9 cellular contexts compared by ENCODE assay signal in the genomic region with DNA sequence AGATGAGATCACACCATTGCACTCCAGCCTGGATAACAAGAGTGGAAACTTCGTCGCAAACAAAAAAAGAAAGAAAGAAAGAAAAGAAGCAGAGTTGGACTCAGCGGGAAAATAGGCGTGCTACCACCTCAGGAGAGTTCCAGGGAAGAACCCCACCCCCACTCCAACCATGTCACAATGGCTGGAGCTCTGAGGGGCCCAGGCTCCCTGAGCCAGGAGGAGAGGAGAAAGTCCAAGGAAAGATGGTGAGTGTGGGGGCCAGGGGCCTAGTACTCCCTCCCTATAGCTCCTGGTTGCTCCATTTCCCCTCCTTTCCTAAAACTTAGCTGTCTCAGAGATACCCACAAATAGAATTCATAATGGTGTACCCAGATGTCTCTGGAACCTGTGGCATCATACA. TPM values are rescaled to one million over a fixed set of nuclear protein-coding genes. Genes with fewer than 3 reads are reported as not detected.
DNase-seq lines count a peak whose midpoint lies in the region; ATAC-seq, FAIRE-seq and TF ChIP-seq lines count a peak whose summit lies in the region.
"Not testable (repeated sequence)": the region's sequence is repeated elsewhere in the genome, so short reads cannot be mapped to it uniquely, and the experiment has no call there.
"Had no signal": no experiment of that assay in that cellular context is flagged by ENCODE, and none has a peak within 500 bp of the region (broad histone marks: within the 10 kb centered on the region; RNA-seq: fewer than 3 reads in every experiment).

A gene (plus strand): TSS at position 172 of the 400 bp plus-strand sequence. CDS start 71 bp downstream, at position 243.

- H3K4me1 Mint-ChIP-seq in CD4-positive, alpha-beta T cell (ENCODE audit: low read depth): peaks cover 74% of the 10 kb centered on the region
- peaks cover 60% of the 10 kb centered on the region for H3K4me1 Mint-ChIP-seq in activated CD4-positive, alpha-beta T cell treated with anti-CD3 and anti-CD28 coated beads, Interleukin-2, amount 10 ng/mL, durations not matched to agents 24 days and 14 days
- peaks cover 60% of the 10 kb centered on the region for H3K4me1 Mint-ChIP-seq in progenitor cell of endocrine pancreas (ENCODE audit: low read depth)

- 86% methylated on average over 4 of the region's 4 CpGs for WGBS in GM12878 (ENCODE audit: insufficient coverage, insufficient replicate concordance, low lambda C conversion rate, missing lambda C conversion rate)
- 80% methylated on average over 1 of the region's 4 CpGs; no CpG with 5 or more reads in 1 of the 2 experiments for WGBS in mesodermal cell (ENCODE audit: insufficient coverage in 2 of 2), 2 experiments

- not testable (repeated sequence) for H3K9ac ChIP-seq in MM.1S (ENCODE audit: low read length)
- peak within 1 kb of the TSS; percentile 79 for H3K9ac ChIP-seq in GM12878 (ENCODE audit: control insufficient read depth, insufficient read depth, low read length)

- POLR2A ChIA-PET in CD4-positive, alpha-beta T cell (lab: Charles Lee): interaction anchor here (3.6 to 7.2 kb wide), 4 partner anchors 23 to 45 kb away, joined by 23 to 137 read pairs (median 68); a partner anchor contains a TSS
- POLR2A ChIA-PET in GM12878 (lab: Charles Lee): interaction anchor here (0.6 to 3.2 kb wide), 5 partner anchors 11 to 349 kb away, joined by 3 to 18 read pairs (median 5); a partner anchor contains a TSS

- RAD21 ChIA-PET in GM12878 (lab: Charles Lee; ENCODE audit: unreplicated experiment): interaction anchor here (0.6 to 1.0 kb wide), 2 partner anchors 37 to 207 kb away, joined by 3 read pairs; a partner anchor contains a TSS

- intact Hi-C loops in CD4-positive, alpha-beta T cell (cut with DNase I, micrococcal nuclease): loop anchor here (5.0 to 10.0 kb wide), 4 partner anchors 174 to 674 kb away; a partner anchor contains a TSS
- intact Hi-C loops in activated CD4-positive, alpha-beta T cell treated with anti-CD3 and anti-CD28 coated beads, Interleukin-2, amount 10 ng/mL, durations not matched to agents 24 days and 14 days (cut with micrococcal nuclease): loop anchor here (5.0 kb wide), 2 partner anchors 129 to 361 kb away; a partner anchor contains a TSS
- intact Hi-C loops in GM12878 (cut with micrococcal nuclease; ENCODE audit: unreplicated experiment): loop anchor here (10.0 kb wide), 1 partner anchor 204 kb away; a partner anchor contains a TSS
- intact Hi-C loops in tibial artery (cut with DNase I; ENCODE audit: low total_unique reads): not testable (repeated sequence)

- TF ChIP-seq RAD21 in GM12878 (IDR thresholded peaks at IDR 0.05; ENCODE audit: insufficient read depth, low read depth, low read length): not testable (repeated sequence)

- H3K79me2 ChIP-seq in MM.1S (ENCODE audit: low read length) (peaks cover 22% of the 10 kb centered on the region), GM12878 (ENCODE audit: control insufficient read depth, insufficient read depth, low read length) (peaks cover 47% of the 10 kb centered on the region)

- not testable (repeated sequence) for H3K27me3 ChIP-seq in CD4-positive, alpha-beta T cell (ENCODE audit: control insufficient read depth, insufficient read depth, low read length); MM.1S (replicated peaks; ENCODE audit: insufficient read depth, low read length); GM12878 (replicated peaks in 1 of 2; ENCODE audit: control insufficient read depth in 2 of 2, insufficient read depth in 2 of 2, low read length in 1 of 2); tibial artery

- H3K36me3 ChIP-seq in MM.1S (replicated peaks; ENCODE audit: insufficient read depth, low read length); GM12878 (ENCODE audit: control insufficient read depth in 2 of 2, insufficient read depth in 2 of 2, low read length in 1 of 2); mesodermal cell (ENCODE audit: control insufficient read depth, insufficient read depth, low read length); tibial artery: not testable (repeated sequence)

- peaks cover 41% of the 10 kb centered on the region for H3K36me3 Mint-ChIP-seq in CD4-positive, alpha-beta T cell (ENCODE audit: low read depth)
- peaks cover 14% of the 10 kb centered on the region for H3K36me3 Mint-ChIP-seq in activated CD4-positive, alpha-beta T cell treated with anti-CD3 and anti-CD28 coated beads, Interleukin-2, amount 10 ng/mL, durations not matched to agents 24 days and 14 days (ENCODE audit: low read depth)
- H3K36me3 Mint-ChIP-seq in progenitor cell of endocrine pancreas (ENCODE audit: insufficient read depth): not testable (repeated sequence)

- peak within 1 kb of the TSS; percentile 99 for H3K27ac Mint-ChIP-seq in CD4-positive, alpha-beta T cell
- peak within 1 kb of the TSS; percentile 59 for H3K27ac Mint-ChIP-seq in activated CD4-positive, alpha-beta T cell treated with anti-CD3 and anti-CD28 coated beads, Interleukin-2, amount 10 ng/mL, durations not matched to agents 24 days and 14 days
- peak within 1 kb of the TSS; percentile 100 for H3K27ac Mint-ChIP-seq in progenitor cell of endocrine pancreas

- in situ Hi-C loops in GM12878 (cut with MboI): not testable (repeated sequence)

- CTCF ChIA-PET in CD4-positive, alpha-beta T cell (lab: Charles Lee): interaction anchor here (1.2 kb wide), 1 partner anchor 45 kb away, joined by 6 read pairs; no protein-coding TSS in a partner anchor
- CTCF ChIA-PET in GM12878 (lab: Yijun Ruan, JAX): interaction anchor here (6.2 kb wide), 1 partner anchor 80 kb away, joined by 17 read pairs; a partner anchor contains a TSS

- H2AFZ ChIP-seq in MM.1S (ENCODE audit: low read length); GM12878 (ENCODE audit: control insufficient read depth, low read depth, low read length): not testable (repeated sequence)

- H3K27ac ChIP-seq in CD4-positive, alpha-beta T cell (ENCODE audit: low read depth, low read length): peak within 1 kb of the TSS; percentile 91
- not testable (repeated sequence) for H3K27ac ChIP-seq in MM.1S (ENCODE audit: low read length); GM12878 (ENCODE audit: control insufficient read depth, insufficient read depth)
- H3K27ac ChIP-seq in mesodermal cell (ENCODE audit: low read depth, low read length, severe bottlenecking) (peak within 1 kb of the TSS; percentile 83), tibial artery (peak within 1 kb of the TSS; percentile 100)

- not testable (repeated sequence) for DNase-seq in CD4-positive, alpha-beta T cell; MM.1S; activated CD4-positive, alpha-beta T cell treated with anti-CD3 and anti-CD28 coated beads, Interleukin-2, amount 10 ng/mL, durations not matched to agents 24 days and 14 days; GM12878 (ENCODE audit: low read depth, low spot score); fibroblast of the aortic adventitia (ENCODE audit: low read depth); progenitor cell of endocrine pancreas (ENCODE audit: low spot score, unreplicated experiment); tibial artery

- not testable (repeated sequence) for TF ChIP-seq EP300 in GM12878 (IDR thresholded peaks at IDR 0.05; ENCODE audit: borderline replicate concordance in 1 of 2, control insufficient read depth in 1 of 2, low read depth in 2 of 2, low read length in 2 of 2)

- BruUV-seq in GM12878 (replicated peaks; lab: Mats Ljungman, UMichigan): not testable (repeated sequence)

- H3K9me3 Mint-ChIP-seq in CD4-positive, alpha-beta T cell; activated CD4-positive, alpha-beta T cell treated with anti-CD3 and anti-CD28 coated beads, Interleukin-2, amount 10 ng/mL, durations not matched to agents 24 days and 14 days; progenitor cell of endocrine pancreas (ENCODE audit: low read depth): not testable (repeated sequence)

- TF ChIP-seq CTCF in CD4-positive, alpha-beta T cell (IDR thresholded peaks at IDR 0.05); MM.1S (IDR thresholded peaks at IDR 0.05; ENCODE audit: low read length); GM12878 (IDR thresholded peaks at IDR 0.05 in 2 of 3, conservative IDR thresholded peaks at IDR 0.05 in 1 of 3; ENCODE audit: control insufficient read depth in 2 of 3, extremely low read depth in 1 of 3, insufficient read depth in 1 of 3, low read depth in 3 of 3, low read length in 3 of 3); fibroblast of the aortic adventitia (IDR thresholded peaks at IDR 0.05; ENCODE audit: insufficient read depth, low read length); progenitor cell of endocrine pancreas (IDR thresholded peaks at IDR 0.05; ENCODE audit: unreplicated experiment); tibial artery (IDR thresholded peaks at IDR 0.05): not testable (repeated sequence)

- H3K9me3 ChIP-seq in CD4-positive, alpha-beta T cell (ENCODE audit: control insufficient read depth, low read length); MM.1S (replicated peaks; ENCODE audit: insufficient read depth, low read length); GM12878 (replicated peaks; ENCODE audit: control insufficient read depth, insufficient read depth, low read length); mesodermal cell (ENCODE audit: control insufficient read depth, low read length); tibial artery: not testable (repeated sequence)

- H3K27me3 Mint-ChIP-seq in CD4-positive, alpha-beta T cell; activated CD4-positive, alpha-beta T cell treated with anti-CD3 and anti-CD28 coated beads, Interleukin-2, amount 10 ng/mL, durations not matched to agents 24 days and 14 days; progenitor cell of endocrine pancreas: not testable (repeated sequence)

- SMC1A ChIA-PET in GM12878 (lab: Charles Lee; ENCODE audit: uncharacterized antibody, unreplicated experiment): interaction anchor here (1.1 to 2.6 kb wide), 3 partner anchors 40 to 79 kb away, joined by 3 to 8 read pairs (median 3); no protein-coding TSS in a partner anchor

- H3K4me2 ChIP-seq in MM.1S (ENCODE audit: low read depth, low read length): peak within 1 kb of the TSS; percentile 96; the same call in 1 of the 2 replicates
- peak within 1 kb of the TSS; percentile 97 for H3K4me2 ChIP-seq in GM12878 (ENCODE audit: control insufficient read depth, insufficient read depth)

- not testable (repeated sequence) for H3K4me3 ChIP-seq in MM.1S (ENCODE audit: low read length)
- H3K4me3 ChIP-seq in GM12878 (peak within 1 kb of the TSS; percentile 70; the same call in 1 of the 2 replicates), fibroblast of the aortic adventitia (ENCODE audit: low read depth, low read length) (peak within 1 kb of the TSS; percentile 73), mesodermal cell (ENCODE audit: extremely low read depth, insufficient read depth, low read length, poor library complexity, severe bottlenecking) (peak within 1 kb of the TSS; percentile 72), tibial artery (peak within 1 kb of the TSS in 1 of 2 donors; percentile 95)

- ATAC-seq in CD4-positive, alpha-beta T cell (ENCODE audit: poor library complexity); GM12878: not testable (repeated sequence)

- FAIRE-seq in GM12878 (lab: Jason Lieb, UNC): not testable (repeated sequence)

- TF ChIP-seq POLR2A in GM12878 (IDR thresholded peaks at IDR 0.05; ENCODE audit: low read depth, low read length): not testable (repeated sequence)

- H4K20me1 ChIP-seq in MM.1S (ENCODE audit: insufficient read depth, low read length); GM12878 (ENCODE audit: control insufficient read depth, insufficient read depth): not testable (repeated sequence)

- H3K9me2 ChIP-seq in MM.1S (replicated peaks; ENCODE audit: insufficient read depth, low read length): not testable (repeated sequence)

- not testable (repeated sequence) for H3K4me1 ChIP-seq in MM.1S (ENCODE audit: low read length)
- H3K4me1 ChIP-seq in GM12878 (ENCODE audit: control insufficient read depth, insufficient read depth, low read length) (peaks cover 11% of the 10 kb centered on the region), mesodermal cell (ENCODE audit: control insufficient read depth, insufficient read depth, low read length, poor library complexity, severe bottlenecking) (peaks cover 44% of the 10 kb centered on the region), tibial artery (peaks cover 0 to 57% (median 45%) of the 10 kb centered on the region in 4 donors)

- peak within 1 kb of the TSS; percentile 94 for H3K4me3 Mint-ChIP-seq in CD4-positive, alpha-beta T cell
- H3K4me3 Mint-ChIP-seq in activated CD4-positive, alpha-beta T cell treated with anti-CD3 and anti-CD28 coated beads, Interleukin-2, amount 10 ng/mL, durations not matched to agents 24 days and 14 days: peak within 1 kb of the TSS; percentile 88
- peak within 1 kb of the TSS; percentile 95 for H3K4me3 Mint-ChIP-seq in progenitor cell of endocrine pancreas (ENCODE audit: low read depth)

- peaks cover 15% of the 10 kb centered on the region; the same call in 1 of the 2 replicates for H3F3A ChIP-seq in MM.1S (ENCODE audit: insufficient read depth, low read length)

RNA-seq across cellular contexts. Expression of the gene that starts here (rescaled TPM):
- total RNA-seq in CD4-positive, alpha-beta T cell: under 1 TPM in 1 of 2 experiments, not detected in 1; 0.17 TPM
- total RNA-seq in activated CD4-positive, alpha-beta T cell treated with anti-CD3 and anti-CD28 coated beads, Interleukin-2, amount 10 ng/mL, durations not matched to agents 24 days and 14 days: not detected in 2 replicates
- not detected in 2 replicates for total RNA-seq in GM12878 (2013; cell fraction: nucleolus; rRNA removed)
- not detected in 2 replicates for total RNA-seq in GM12878 (2014; rRNA removed)
- total RNA-seq in GM12878 (2014; rRNA removed; fragmentation: Illumina TruSeq; extraction: Trizol): not detected in 2 replicates
- total RNA-seq in GM12878 (2021): not detected in 2 replicates
- polyA plus RNA-seq in GM12878 (2011; ENCODE audit: low read depth): not detected
- polyA plus RNA-seq in GM12878 (2011; rRNA removed): not detected in 2 replicates
- not detected in 2 replicates for polyA plus RNA-seq in GM12878 (2011; cell fraction: cytosol; rRNA removed)
- polyA plus RNA-seq in GM12878 (2011; cell fraction: nucleus; rRNA removed): not detected in 2 replicates
- 0.13 and 0.18 TPM in 2 replicates for polyA plus RNA-seq in GM12878 (2012)
- not detected in 2 replicates for polyA plus RNA-seq in GM12878 (2014; fragmentation: Illumina TruSeq; extraction: Trizol)
- not detected for polyA plus RNA-seq in GM12878 (2014; fragmentation: Nextera tagmentation; extraction: Ambion mirVana)
- not detected in 2 replicates for polyA plus RNA-seq in GM12878 (2014; rRNA removed)
- under 1 TPM in 1 of 2 experiments, not detected in 1; 0.20 TPM for polyA plus RNA-seq in GM12878 (2016; fragmentation: Nextera tagmentation; extraction: Ambion mirVana)
- polyA minus RNA-seq in GM12878 (2011; rRNA and poly(A)+ RNA removed): 0.10 TPM in 1 of 2 replicates, not detected in the other
- polyA minus RNA-seq in GM12878 (2011; cell fraction: cytosol; rRNA and poly(A)+ RNA removed): not detected in 2 replicates
- not detected in 2 replicates for polyA minus RNA-seq in GM12878 (2011; cell fraction: nucleus; rRNA and poly(A)+ RNA removed)
- total RNA-seq in fibroblast of the aortic adventitia (ENCODE audit: low replicate concordance): not detected in 2 replicates
- polyA plus RNA-seq in mesodermal cell (2013, experiment 1 of 2): not detected
- not detected for polyA plus RNA-seq in mesodermal cell (2013, experiment 2 of 2)
- not detected in 2 replicates for total RNA-seq in progenitor cell of endocrine pancreas
- total RNA-seq: RPMI7951 had no signal
